Comparison of ENCODE assay signal across 24 cellular contexts in the genomic region with DNA sequence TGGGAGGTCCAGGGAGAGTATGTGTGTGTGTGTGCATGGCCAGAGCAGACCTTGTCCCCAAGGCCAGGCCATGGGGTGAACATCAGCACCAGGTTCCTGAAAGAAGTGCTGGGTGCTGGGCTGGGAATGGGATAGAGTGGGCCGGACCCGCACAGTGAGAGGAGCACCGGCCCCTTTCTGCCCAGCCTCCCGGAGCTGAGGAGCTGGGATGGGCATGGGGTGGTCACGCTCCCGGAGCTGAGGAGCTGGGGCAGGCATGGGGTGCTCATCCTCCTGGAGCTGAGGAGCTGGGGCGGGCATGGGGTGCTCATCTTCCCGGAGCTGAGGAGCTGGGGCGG.
"Had no signal": no experiment of that assay in that cellular context is flagged by ENCODE, and none has a peak within 500 bp of the region (broad histone marks: within the 10 kb centered on the region; RNA-seq: fewer than 3 reads in every experiment).

No MANE protein-coding gene starts in this region.

- H3K27ac ChIP-seq: colonic mucosa, hepatocyte, pancreas, prostate gland, testis, uterus had no signal

- H3K79me2 ChIP-seq: hepatocyte had no signal

- H2AFZ ChIP-seq: hepatocyte had no signal

- H3K36me3 ChIP-seq: colonic mucosa, pancreas, prostate gland, uterus had no signal

- H3K4me1 ChIP-seq: prostate gland, uterus had no signal

- DNase-seq: activated CD4-positive, alpha-beta memory T cell treated with anti-CD3 and anti-CD28 coated beads for 36 hours; activated CD4-positive, alpha-beta T cell treated with anti-CD3 and anti-CD28 coated beads for 48 hours; activated gamma-delta T cell treated with Interleukin-2 at 50 U/mL for 16 hours; activated naive CD4-positive, alpha-beta T cell treated with anti-CD3 and anti-CD28 coated beads, Interleukin-2, amount 50 U/mL, for 16 hours; activated T-cell treated with anti-CD3 and anti-CD28 coated beads, Interleukin-2, amount 50 U/mL, for 4 hours; cerebellar nuclear complex; colonic mucosa; effector CD8-positive, alpha-beta T cell; left colon; midbrain; natural killer cell; stimulated activated CD4-positive, alpha-beta T cell treated with anti-CD3 and anti-CD28 coated beads, Interleukin-15, amount 100 ng/mL, for 24 hours; stimulated activated CD4-positive, alpha-beta T cell treated with anti-CD3 and anti-CD28 coated beads, Interleukin-2, amount 100 ng/mL, for 24 hours; stimulated activated naive CD4-positive, alpha-beta T cell treated with Interleukin-2 at 50 U/mL for 16 hours; T-helper 1 cell; testis; trophoblast cell; uterus had no signal

- H3K36me3 Mint-ChIP-seq: activated CD4-positive, alpha-beta memory T cell treated with anti-CD3 and anti-CD28 coated beads for 36 hours; natural killer cell had no signal

- H3K4me2 ChIP-seq: hepatocyte had no signal

- H3K27ac Mint-ChIP-seq: activated CD4-positive, alpha-beta memory T cell treated with anti-CD3 and anti-CD28 coated beads for 36 hours; activated T-helper 17 cell treated with anti-CD3 and anti-CD28 coated beads, Interleukin-2, amount 50 U/mL, for 72 hours; T-helper 2 cell treated with Interferon-gamma antibody and Interleukin-4, amounts not matched to agents 5 μg/mL and 100 μg/mL, for 36 hours had no signal

- H3K27me3 ChIP-seq: colonic mucosa, hepatocyte, testis, uterus had no signal

- H3K9me3 Mint-ChIP-seq: activated CD4-positive, alpha-beta memory T cell treated with anti-CD3 and anti-CD28 coated beads for 36 hours; activated T-cell treated with anti-CD3 and anti-CD28 coated beads, Interleukin-2, amount 50 U/mL, for 4 hours; activated T-helper 17 cell treated with anti-CD3 and anti-CD28 coated beads, Interleukin-2, amount 50 U/mL, for 72 hours; natural killer cell; T-helper 2 cell treated with Interferon-gamma antibody and Interleukin-4, amounts not matched to agents 5 μg/mL and 100 μg/mL, for 36 hours had no signal

- H3K9me3 ChIP-seq: colonic mucosa, pancreas, prostate gland, testis, uterus had no signal

- H3K4me3 ChIP-seq: colonic mucosa, hepatocyte, pancreas, prostate gland, smooth muscle cell, testis, uterus had no signal

- H3K4me3 Mint-ChIP-seq: activated CD4-positive, alpha-beta memory T cell treated with anti-CD3 and anti-CD28 coated beads for 36 hours; activated T-cell treated with anti-CD3 and anti-CD28 coated beads, Interleukin-2, amount 50 U/mL, for 4 hours; activated T-helper 17 cell treated with anti-CD3 and anti-CD28 coated beads, Interleukin-2, amount 50 U/mL, for 72 hours; natural killer cell; T-helper 2 cell treated with Interferon-gamma antibody and Interleukin-4, amounts not matched to agents 5 μg/mL and 100 μg/mL, for 36 hours had no signal
